In the genomic region with DNA sequence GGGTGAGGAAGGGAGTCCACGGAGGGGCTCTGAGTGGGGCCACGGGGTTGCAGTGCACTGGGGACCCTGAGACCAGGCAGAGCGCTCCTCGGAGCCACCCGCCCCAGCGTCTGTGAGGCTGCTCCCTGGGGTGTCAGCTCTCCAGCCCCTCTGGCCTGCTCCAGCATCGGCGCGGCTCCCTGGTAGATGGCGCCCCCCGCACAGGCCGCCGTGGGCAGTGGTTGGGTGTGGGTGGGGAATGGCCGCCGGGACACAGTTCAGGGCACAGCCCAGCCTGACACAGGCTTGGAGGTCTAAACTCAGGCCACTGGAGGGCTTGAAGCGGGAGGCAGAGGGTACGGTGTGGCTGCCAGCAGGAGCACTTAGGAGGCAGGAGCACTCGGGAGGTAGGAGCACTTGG, we compare ENCODE assay signal across 27 cellular contexts.
"Had no signal": no experiment of that assay in that cellular context is flagged by ENCODE, and none has a peak within 500 bp of the region (broad histone marks: within the 10 kb centered on the region; RNA-seq: fewer than 3 reads in every experiment).

No MANE protein-coding gene starts in this region.

- H3K9me3 Mint-ChIP-seq: activated naive CD4-positive, alpha-beta T cell treated with anti-CD3 and anti-CD28 coated beads, Interleukin-2, amount 50 U/mL, for 24 hours; activated T-cell treated with anti-CD3 and anti-CD28 coated beads, Interleukin-2, amount 50 U/mL, for 24 hours; activated T-helper 1 cell treated with anti-CD3 and anti-CD28 coated beads, Interleukin-12 subunit alpha, Interleukin-12 subunit beta, Interleukin-2, Interleukin-4 antibody, amounts not matched to agents 30 ng/mL and 10 ng/mL and 1 ng/mL, durations not matched to agents 14 hours and 24 hours and 36 hours had no signal

- H3K4me1 ChIP-seq: breast epithelium had no signal

- H3K36me3 ChIP-seq: breast epithelium, WERI-Rb-1 had no signal

- H3K4me3 Mint-ChIP-seq: activated CD8-positive, alpha-beta memory T cell treated with anti-CD3 and anti-CD28 coated beads, Interleukin-2, amount 10 ng/mL, durations not matched to agents 7 days and 5 days; activated naive CD4-positive, alpha-beta T cell treated with anti-CD3 and anti-CD28 coated beads, Interleukin-2, amount 50 U/mL, for 24 hours; activated T-cell treated with anti-CD3 and anti-CD28 coated beads, Interleukin-2, amount 50 U/mL, for 24 hours; activated T-helper 1 cell treated with anti-CD3 and anti-CD28 coated beads, Interleukin-12 subunit alpha, Interleukin-12 subunit beta, Interleukin-2, Interleukin-4 antibody, amounts not matched to agents 30 ng/mL and 10 ng/mL and 1 ng/mL, durations not matched to agents 14 hours and 24 hours and 36 hours; T-cell had no signal

- H3K27me3 Mint-ChIP-seq: activated CD8-positive, alpha-beta memory T cell treated with anti-CD3 and anti-CD28 coated beads, Interleukin-2, amount 10 ng/mL, durations not matched to agents 7 days and 5 days; activated T-cell treated with anti-CD3 and anti-CD28 coated beads, Interleukin-2, amount 50 U/mL, for 24 hours had no signal

- H3K36me3 Mint-ChIP-seq: activated CD8-positive, alpha-beta memory T cell treated with anti-CD3 and anti-CD28 coated beads, Interleukin-2, amount 10 ng/mL, durations not matched to agents 7 days and 5 days; activated naive CD4-positive, alpha-beta T cell treated with anti-CD3 and anti-CD28 coated beads, Interleukin-2, amount 50 U/mL, for 24 hours; T-cell had no signal

- DNase-seq: activated CD4-positive, alpha-beta T cell treated with anti-CD3 and anti-CD28 coated beads for 48 hours; activated CD4-positive, alpha-beta T cell treated with anti-CD3 and anti-CD28 coated beads, Interleukin-2, amount 50 U/mL, for 4 hours; activated CD8-positive, alpha-beta memory T cell treated with anti-CD3 and anti-CD28 coated beads, Interleukin-2, amount 10 ng/mL, durations not matched to agents 7 days and 5 days; activated effector memory CD4-positive, alpha-beta T cell treated with Interleukin-2 at 50 U/mL for 16 hours; activated naive CD4-positive, alpha-beta T cell; activated T-cell treated with anti-CD3 and anti-CD28 coated beads, Interleukin-2, amount 50 U/mL, for 24 hours; caudate nucleus; Karpas-422; MM.1S; NCI-H1105; NCI-H1436; NCI-H1694 treated with DMSO at 0.1 percent for 48 hours; NCI-H2029 treated with DMSO at 0.1 percent for 48 hours; NCI-H510A treated with DMSO at 0.1 percent for 48 hours; NCI-H69; NK-92 treated with Interleukin-12 subunit alpha and Interleukin-12 subunit beta, amount 100 ng/mL, for 24 hours; OCI-M1; RPMI8226; T-cell; T-helper 2 cell; WERI-Rb-1 had no signal

- H3K27ac Mint-ChIP-seq: activated CD8-positive, alpha-beta memory T cell treated with anti-CD3 and anti-CD28 coated beads, Interleukin-2, amount 10 ng/mL, durations not matched to agents 7 days and 5 days; activated naive CD4-positive, alpha-beta T cell treated with anti-CD3 and anti-CD28 coated beads, Interleukin-2, amount 50 U/mL, for 24 hours; activated T-cell treated with anti-CD3 and anti-CD28 coated beads, Interleukin-2, amount 50 U/mL, for 24 hours; activated T-helper 1 cell treated with anti-CD3 and anti-CD28 coated beads, Interleukin-12 subunit alpha, Interleukin-12 subunit beta, Interleukin-2, Interleukin-4 antibody, amounts not matched to agents 30 ng/mL and 10 ng/mL and 1 ng/mL, durations not matched to agents 14 hours and 24 hours and 36 hours; T-cell had no signal

- H3K27ac ChIP-seq: breast epithelium, SK-N-MC, WERI-Rb-1 had no signal

- H3K4me1 Mint-ChIP-seq: activated CD8-positive, alpha-beta memory T cell treated with anti-CD3 and anti-CD28 coated beads, Interleukin-2, amount 10 ng/mL, durations not matched to agents 7 days and 5 days; activated naive CD4-positive, alpha-beta T cell treated with anti-CD3 and anti-CD28 coated beads, Interleukin-2, amount 50 U/mL, for 24 hours; T-cell had no signal

- ATAC-seq: activated CD4-positive, CD25-positive, alpha-beta regulatory T cell treated with anti-CD3 and anti-CD28 coated beads, Interleukin-2, amount 50 U/mL, for 24 hours; activated CD8-positive, alpha-beta memory T cell treated with anti-CD3 and anti-CD28 coated beads, Interleukin-2, amount 10 ng/mL, durations not matched to agents 7 days and 5 days; Right ventricle myocardium inferior; T-cell had no signal

- H3K4me3 ChIP-seq: breast epithelium, SK-N-MC had no signal
